In genomic region chr2:113892004-113892740, GRCh38 we compare ENCODE assay signal across 10 cellular contexts. TPM values are rescaled to one million over a fixed set of nuclear protein-coding genes. Genes with fewer than 3 reads are reported as not detected.
DNase-seq lines count a peak whose midpoint lies in the region; ATAC-seq and TF ChIP-seq lines count a peak whose summit lies in the region.
"Had no signal": no experiment of that assay in that cellular context is flagged by ENCODE, and none has a peak within 500 bp of the region (broad histone marks: within the 10 kb centered on the region; RNA-seq: fewer than 3 reads in every experiment).

No MANE protein-coding gene starts in this region.

- no peak for DNase-seq in T-helper 2 cell treated with Interferon-gamma antibody and Interleukin-4, amounts not matched to agents 5 μg/mL and 100 μg/mL, for 36 hours (ENCODE audit: low spot score)
- no peak for DNase-seq in T-helper 2 cell
- no peak for DNase-seq in T-helper 17 cell
- no peak for DNase-seq in fibroblast of the aortic adventitia (ENCODE audit: low read depth)
- DNase-seq in spleen, result no peak
- DNase-seq in cerebellum (ENCODE audit: low spot score), result no peak
- no peak for DNase-seq in NCI-H748 (lab: John Stamatoyannopoulos, UW; ENCODE audit: unreplicated experiment)
- DNase-seq: cortex of kidney, NCI-H510A treated with DMSO at 0.1 percent for 48 hours had no signal

- intact Hi-C loops in spleen (cut with DNase I; ENCODE audit: low total_unique reads), result no loop called here

- peaks cover 61% of the 10 kb centered on the region for H3K36me3 Mint-ChIP-seq in T-helper 2 cell treated with Interferon-gamma antibody and Interleukin-4, amounts not matched to agents 5 μg/mL and 100 μg/mL, for 36 hours (ENCODE audit: low read depth)
- peaks cover 3% of the 10 kb centered on the region for H3K36me3 Mint-ChIP-seq in T-helper 17 cell (ENCODE audit: low read depth)

- H3K4me1 ChIP-seq in spleen, result peaks cover 73 to 85% (median 83%) of the 10 kb centered on the region in 6 donors

- H3K27ac ChIP-seq in spleen, result peak overlapping the region; percentile 89 to 100 (median 99)

- H3K9me3 ChIP-seq in T-helper 17 cell (ENCODE audit: control insufficient read depth, low read length, poor library complexity, severe bottlenecking) (no peaks in the 10 kb centered on the region), spleen (no peaks in the 10 kb centered on the region)

- H3K4me3 ChIP-seq in fibroblast of the aortic adventitia (ENCODE audit: low read depth, low read length) (peak overlapping the region; percentile 87), spleen (peak overlapping the region; percentile 80 to 97 (median 90))

- WGBS in spleen, 5 donors, result 25 to 40% (median 29%) methylated on average over 6 of the region's 6 CpGs

- peaks cover 71% of the 10 kb centered on the region for H3K4me1 Mint-ChIP-seq in T-helper 2 cell treated with Interferon-gamma antibody and Interleukin-4, amounts not matched to agents 5 μg/mL and 100 μg/mL, for 36 hours (ENCODE audit: low read depth)
- H3K4me1 Mint-ChIP-seq in T-helper 17 cell, result peaks cover 71% of the 10 kb centered on the region

- no peaks in the 10 kb centered on the region for H3K9me3 Mint-ChIP-seq in T-helper 2 cell treated with Interferon-gamma antibody and Interleukin-4, amounts not matched to agents 5 μg/mL and 100 μg/mL, for 36 hours

- ATAC-seq in T-helper 17 cell, result no peak
- no peak for ATAC-seq in HG03095 (IDR thresholded peaks at IDR 0.05; ENCODE audit: unreplicated experiment)

- H3K36me3 ChIP-seq in spleen, result peaks cover 0 to 24% (median 4%) of the 10 kb centered on the region in 6 donors

- H3K27ac Mint-ChIP-seq in T-helper 2 cell treated with Interferon-gamma antibody and Interleukin-4, amounts not matched to agents 5 μg/mL and 100 μg/mL, for 36 hours, result peak overlapping the region; percentile 74
- H3K27ac Mint-ChIP-seq in T-helper 17 cell, result peak overlapping the region; percentile 95

- H3K27me3 Mint-ChIP-seq in T-helper 2 cell treated with Interferon-gamma antibody and Interleukin-4, amounts not matched to agents 5 μg/mL and 100 μg/mL, for 36 hours (ENCODE audit: low read depth), result no peaks in the 10 kb centered on the region
- no peaks in the 10 kb centered on the region for H3K27me3 Mint-ChIP-seq in T-helper 17 cell

- TF ChIP-seq POLR2A in spleen (IDR thresholded peaks at IDR 0.05), result no peak

- TF ChIP-seq CTCF in fibroblast of the aortic adventitia (IDR thresholded peaks at IDR 0.05; ENCODE audit: insufficient read depth, low read length) (no peak), spleen (IDR thresholded peaks at IDR 0.05 in 8 of 11, conservative IDR thresholded peaks at IDR 0.05 in 3 of 11) (no peak)

- H3K27me3 ChIP-seq in spleen (replicated peaks in 1 of 7), result no peaks in the 10 kb centered on the region

- peak overlapping the region; percentile 100 for H3K4me3 Mint-ChIP-seq in T-helper 2 cell treated with Interferon-gamma antibody and Interleukin-4, amounts not matched to agents 5 μg/mL and 100 μg/mL, for 36 hours
- peak overlapping the region; percentile 82 for H3K4me3 Mint-ChIP-seq in T-helper 17 cell

RNA-seq across cellular contexts. Expression of gene ACTR3, which starts 2.3 kb away (rescaled TPM):
- total RNA-seq in T-helper 17 cell, result 100 to 1,000 TPM; 229 to 267 TPM
- 130 and 236 TPM in 2 replicates for total RNA-seq in fibroblast of the aortic adventitia (ENCODE audit: low replicate concordance)
- 100 to 1,000 TPM; 186 to 488 (median 286) TPM for total RNA-seq in spleen
- 100 to 1,000 TPM in 2 of 3 donors, 10 to 100 TPM in 1; 75.5 to 118 (median 115) TPM for polyA plus RNA-seq in spleen
- total RNA-seq in cerebellum, result 98.4 TPM
